22 cellular contexts compared by ENCODE assay signal in genomic region chr9:137756045-137756744, GRCh38.
DNase-seq lines count a peak whose midpoint lies in the region; ATAC-seq, FAIRE-seq and TF ChIP-seq lines count a peak whose summit lies in the region.
"Had no signal": no experiment of that assay in that cellular context is flagged by ENCODE, and none has a peak within 500 bp of the region (broad histone marks: within the 10 kb centered on the region; RNA-seq: fewer than 3 reads in every experiment).

No MANE protein-coding gene starts in this region.

- no peak overlapping the region for H3K4me3 ChIP-seq in AG10803 (ENCODE audit: low read length)
- no peak overlapping the region for H3K4me3 ChIP-seq in CD4-positive, alpha-beta memory T cell (ENCODE audit: low read length in 2 of 2)
- H3K4me3 ChIP-seq: GM23248 had no signal

- TF ChIP-seq CTCF in AG10803 (conservative IDR thresholded peaks at IDR 0.05; ENCODE audit: low read length), result no peak

- intact Hi-C loops in CD4-positive, alpha-beta memory T cell (cut with micrococcal nuclease), result no loop called here
- intact Hi-C loops in activated CD4-positive, alpha-beta memory T cell treated with anti-CD3 and anti-CD28 coated beads for 36 hours (cut with micrococcal nuclease), result no loop called here

- DNase-seq in AG10803 (ENCODE audit: low read depth) (peak; percentile 18), H54 (ENCODE audit: insufficient read length, low spot score) (no peak), GF-D8 (lab: John Stamatoyannopoulos, UW) (no peak)
- no peak for DNase-seq in CD4-positive, alpha-beta memory T cell
- DNase-seq in activated CD4-positive, alpha-beta memory T cell treated with anti-CD3 and anti-CD28 coated beads for 36 hours, result no peak
- no peak for DNase-seq in naive thymus-derived CD8-positive, alpha-beta T cell
- DNase-seq: activated CD4-positive, alpha-beta T cell treated with anti-CD3 and anti-CD28 coated beads for 1 hour; activated T-cell treated with anti-CD3 and anti-CD28 coated beads, Interleukin-2, amount 50 U/mL, for 4 hours; AML-193; caudate nucleus; effector CD4-positive, alpha-beta T cell; GM23248; hippocampal formation; NCI-H2081; NCI-H526; nucleus accumbens; OCI-M1; T-helper 9 cell had no signal

- TF ChIP-seq POLR2A in H54 (IDR thresholded peaks at IDR 0.05; ENCODE audit: low read depth, low read length), result no peak

- H3K27me3 Mint-ChIP-seq in CD4-positive, alpha-beta memory T cell, result no peaks in the 10 kb centered on the region
- H3K27me3 Mint-ChIP-seq in activated CD4-positive, alpha-beta memory T cell treated with anti-CD3 and anti-CD28 coated beads for 36 hours, result no peaks in the 10 kb centered on the region
- H3K27me3 Mint-ChIP-seq in naive thymus-derived CD8-positive, alpha-beta T cell, result no peaks in the 10 kb centered on the region

- CTCF ChIA-PET in CD4-positive, alpha-beta memory T cell (lab: Charles Lee; ENCODE audit: partially characterized antibody), result no interaction called here
- CTCF ChIA-PET in activated CD4-positive, alpha-beta memory T cell treated with anti-CD3 and anti-CD28 coated beads for 36 hours (lab: Charles Lee), result no interaction called here

- H3K36me3 Mint-ChIP-seq in CD4-positive, alpha-beta memory T cell, result peaks cover 80 to 83% of the 10 kb centered on the region in 2 donors
- peaks cover 67% of the 10 kb centered on the region for H3K36me3 Mint-ChIP-seq in activated CD4-positive, alpha-beta memory T cell treated with anti-CD3 and anti-CD28 coated beads for 36 hours
- peaks cover 20 to 87% (median 54%) of the 10 kb centered on the region in 3 donors for H3K36me3 Mint-ChIP-seq in naive thymus-derived CD8-positive, alpha-beta T cell

- peaks cover 38% of the 10 kb centered on the region for H3K4me1 ChIP-seq in CD4-positive, alpha-beta memory T cell (ENCODE audit: insufficient read depth, low read length)

- no peak for FAIRE-seq in H54 (lab: Jason Lieb, UNC)
- FAIRE-seq: G401.6, GM12892 had no signal

- peaks cover 38% of the 10 kb centered on the region for H3K36me3 ChIP-seq in CD4-positive, alpha-beta memory T cell (ENCODE audit: insufficient read depth, low read length)

- peak overlapping the region in 1 of 8 donors; percentile 32 for H3K4me3 Mint-ChIP-seq in CD4-positive, alpha-beta memory T cell
- no peak overlapping the region for H3K4me3 Mint-ChIP-seq in activated CD4-positive, alpha-beta memory T cell treated with anti-CD3 and anti-CD28 coated beads for 36 hours
- H3K4me3 Mint-ChIP-seq in naive thymus-derived CD8-positive, alpha-beta T cell, result no peak overlapping the region
- H3K4me3 Mint-ChIP-seq: activated T-cell treated with anti-CD3 and anti-CD28 coated beads, Interleukin-2, amount 50 U/mL, for 4 hours; mesothelial cell of epicardium had no signal

- POLR2A ChIA-PET in CD4-positive, alpha-beta memory T cell (lab: Charles Lee; ENCODE audit: partially characterized antibody), result no interaction called here
- POLR2A ChIA-PET in activated CD4-positive, alpha-beta memory T cell treated with anti-CD3 and anti-CD28 coated beads for 36 hours (lab: Charles Lee), result no interaction called here
- POLR2A ChIA-PET in naive thymus-derived CD8-positive, alpha-beta T cell (lab: Charles Lee), result no interaction called here

- no peak for ATAC-seq in naive thymus-derived CD8-positive, alpha-beta T cell
- ATAC-seq in GM21786 (IDR thresholded peaks at IDR 0.05; ENCODE audit: unreplicated experiment), result no peak
- ATAC-seq: activated T-cell treated with anti-CD3 and anti-CD28 coated beads, Interleukin-2, amount 50 U/mL, for 4 hours had no signal

- no peaks in the 10 kb centered on the region for H3K9me3 ChIP-seq in CD4-positive, alpha-beta memory T cell (ENCODE audit: control insufficient read depth in 1 of 2, low read length in 2 of 2)

- H3K9me3 Mint-ChIP-seq in CD4-positive, alpha-beta memory T cell, result peaks cover 2 to 12% (median 10%) of the 10 kb centered on the region in 8 donors
- H3K9me3 Mint-ChIP-seq in activated CD4-positive, alpha-beta memory T cell treated with anti-CD3 and anti-CD28 coated beads for 36 hours, result peaks cover 12% of the 10 kb centered on the region
- peaks cover 0 to 9% (median 2%) of the 10 kb centered on the region in 9 donors for H3K9me3 Mint-ChIP-seq in naive thymus-derived CD8-positive, alpha-beta T cell

- H3K27ac Mint-ChIP-seq in CD4-positive, alpha-beta memory T cell, result peak overlapping the region in 6 of 7 donors; percentile 7 to 82 (median 50)
- H3K27ac Mint-ChIP-seq in activated CD4-positive, alpha-beta memory T cell treated with anti-CD3 and anti-CD28 coated beads for 36 hours, result peak overlapping the region; percentile 90
- peak overlapping the region in 6 of 10 donors; percentile 16 to 81 (median 66) for H3K27ac Mint-ChIP-seq in naive thymus-derived CD8-positive, alpha-beta T cell
- H3K27ac Mint-ChIP-seq: mesothelial cell of epicardium had no signal

- H3K27ac ChIP-seq in CD4-positive, alpha-beta memory T cell (ENCODE audit: low read depth, low read length), result no peak overlapping the region

- no peaks in the 10 kb centered on the region for H3K27me3 ChIP-seq in CD4-positive, alpha-beta memory T cell (ENCODE audit: insufficient read depth, low read length)

- peaks cover 33 to 57% (median 44%) of the 10 kb centered on the region in 4 donors for H3K4me1 Mint-ChIP-seq in CD4-positive, alpha-beta memory T cell
- H3K4me1 Mint-ChIP-seq in activated CD4-positive, alpha-beta memory T cell treated with anti-CD3 and anti-CD28 coated beads for 36 hours (ENCODE audit: low read depth), result peaks cover 47% of the 10 kb centered on the region
- H3K4me1 Mint-ChIP-seq in naive thymus-derived CD8-positive, alpha-beta T cell, result peaks cover 11 to 51% (median 13%) of the 10 kb centered on the region in 4 donors
- H3K4me1 Mint-ChIP-seq: mesothelial cell of epicardium had no signal
